Comparison of ENCODE assay signal across 1 cellular context in the genomic region with DNA sequence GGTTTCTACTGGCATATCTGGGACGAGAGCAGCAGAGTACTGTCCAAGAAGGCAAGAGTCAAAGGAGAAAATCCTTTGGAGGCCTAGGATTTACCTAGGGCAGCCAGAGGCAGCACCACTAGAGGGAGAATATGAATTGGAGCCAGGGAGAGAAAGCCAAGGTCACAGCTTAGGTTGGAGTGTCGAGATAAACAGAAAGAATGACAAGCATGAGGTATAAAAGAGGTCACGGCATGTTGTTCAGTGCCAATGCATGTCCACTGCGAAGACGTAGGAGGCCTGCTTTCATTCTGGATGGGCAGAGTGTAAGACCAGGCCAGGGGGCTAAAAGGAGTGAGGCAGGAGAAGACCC.
TF ChIP-seq lines count a peak whose summit lies in the region.

No MANE protein-coding gene starts in this region.

TF ChIP-seq in GM23338, 12 proteins besides CTCF, POLR2A, EP300 and RAD21 (continued from another document):
- TF ChIP-seq ZNF462 (CRISPR knock-in tag; IDR thresholded peaks at IDR 0.05), result no peak
- no peak for TF ChIP-seq CREB1 (CRISPR knock-in tag; IDR thresholded peaks at IDR 0.05; ENCODE audit: low read depth)
- TF ChIP-seq ZNF331 (CRISPR knock-in tag; IDR thresholded peaks at IDR 0.05; ENCODE audit: low read depth), result no peak
- TF ChIP-seq, protein P1, sequence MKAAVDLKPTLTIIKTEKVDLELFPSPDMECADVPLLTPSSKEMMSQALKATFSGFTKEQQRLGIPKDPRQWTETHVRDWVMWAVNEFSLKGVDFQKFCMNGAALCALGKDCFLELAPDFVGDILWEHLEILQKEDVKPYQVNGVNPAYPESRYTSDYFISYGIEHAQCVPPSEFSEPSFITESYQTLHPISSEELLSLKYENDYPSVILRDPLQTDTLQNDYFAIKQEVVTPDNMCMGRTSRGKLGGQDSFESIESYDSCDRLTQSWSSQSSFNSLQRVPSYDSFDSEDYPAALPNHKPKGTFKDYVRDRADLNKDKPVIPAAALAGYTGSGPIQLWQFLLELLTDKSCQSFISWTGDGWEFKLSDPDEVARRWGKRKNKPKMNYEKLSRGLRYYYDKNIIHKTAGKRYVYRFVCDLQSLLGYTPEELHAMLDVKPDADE (IDR thresholded peaks at IDR 0.05), result no peak
- no peak for TF ChIP-seq EZH2 (IDR thresholded peaks at IDR 0.05; ENCODE audit: low read depth, unreplicated experiment)
- TF ChIP-seq, protein P2, sequence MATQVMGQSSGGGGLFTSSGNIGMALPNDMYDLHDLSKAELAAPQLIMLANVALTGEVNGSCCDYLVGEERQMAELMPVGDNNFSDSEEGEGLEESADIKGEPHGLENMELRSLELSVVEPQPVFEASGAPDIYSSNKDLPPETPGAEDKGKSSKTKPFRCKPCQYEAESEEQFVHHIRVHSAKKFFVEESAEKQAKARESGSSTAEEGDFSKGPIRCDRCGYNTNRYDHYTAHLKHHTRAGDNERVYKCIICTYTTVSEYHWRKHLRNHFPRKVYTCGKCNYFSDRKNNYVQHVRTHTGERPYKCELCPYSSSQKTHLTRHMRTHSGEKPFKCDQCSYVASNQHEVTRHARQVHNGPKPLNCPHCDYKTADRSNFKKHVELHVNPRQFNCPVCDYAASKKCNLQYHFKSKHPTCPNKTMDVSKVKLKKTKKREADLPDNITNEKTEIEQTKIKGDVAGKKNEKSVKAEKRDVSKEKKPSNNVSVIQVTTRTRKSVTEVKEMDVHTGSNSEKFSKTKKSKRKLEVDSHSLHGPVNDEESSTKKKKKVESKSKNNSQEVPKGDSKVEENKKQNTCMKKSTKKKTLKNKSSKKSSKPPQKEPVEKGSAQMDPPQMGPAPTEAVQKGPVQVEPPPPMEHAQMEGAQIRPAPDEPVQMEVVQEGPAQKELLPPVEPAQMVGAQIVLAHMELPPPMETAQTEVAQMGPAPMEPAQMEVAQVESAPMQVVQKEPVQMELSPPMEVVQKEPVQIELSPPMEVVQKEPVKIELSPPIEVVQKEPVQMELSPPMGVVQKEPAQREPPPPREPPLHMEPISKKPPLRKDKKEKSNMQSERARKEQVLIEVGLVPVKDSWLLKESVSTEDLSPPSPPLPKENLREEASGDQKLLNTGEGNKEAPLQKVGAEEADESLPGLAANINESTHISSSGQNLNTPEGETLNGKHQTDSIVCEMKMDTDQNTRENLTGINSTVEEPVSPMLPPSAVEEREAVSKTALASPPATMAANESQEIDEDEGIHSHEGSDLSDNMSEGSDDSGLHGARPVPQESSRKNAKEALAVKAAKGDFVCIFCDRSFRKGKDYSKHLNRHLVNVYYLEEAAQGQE (IDR thresholded peaks at IDR 0.05; ENCODE audit: unreplicated experiment), result no peak
- no peak for TF ChIP-seq ZNF114 (CRISPR knock-in tag; IDR thresholded peaks at IDR 0.05)
- TF ChIP-seq JUNB (IDR thresholded peaks at IDR 0.05; ENCODE audit: unreplicated experiment), result no peak
- TF ChIP-seq STAT1 (IDR thresholded peaks at IDR 0.05; ENCODE audit: unreplicated experiment), result no peak
